In genomic region chr2:109120166-109120565, GRCh38 we compare ENCODE assay signal across 23 cellular contexts.
"Had no signal": no experiment of that assay in that cellular context is flagged by ENCODE, and none has a peak within 500 bp of the region (broad histone marks: within the 10 kb centered on the region; RNA-seq: fewer than 3 reads in every experiment).

No MANE protein-coding gene starts in this region.

- H3K9ac ChIP-seq: parathyroid adenoma had no signal

- H3K27ac ChIP-seq: coronary artery, esophagus squamous epithelium, heart right ventricle, parathyroid adenoma, suprapubic skin, transverse colon had no signal

- H3K9me3 ChIP-seq: esophagus squamous epithelium, mucosa of descending colon, suprapubic skin, transverse colon had no signal

- H3K4me3 ChIP-seq: coronary artery, esophagus squamous epithelium, heart right ventricle, lung, mucosa of descending colon, smooth muscle cell, suprapubic skin, transverse colon had no signal

- H3K4me1 ChIP-seq: parathyroid adenoma, suprapubic skin, transverse colon had no signal

- H3K4me2 ChIP-seq: smooth muscle cell had no signal

- H3K27me3 ChIP-seq: transverse colon had no signal

- H2AFZ ChIP-seq: parathyroid adenoma had no signal

- H3K79me2 ChIP-seq: parathyroid adenoma had no signal

- H3K36me3 ChIP-seq: esophagus squamous epithelium, heart right ventricle, suprapubic skin, transverse colon had no signal

- DNase-seq: effector memory CD8-positive, alpha-beta T cell; erythroblast; esophagus squamous epithelium; foreskin melanocyte; glutamatergic neuron; heart right ventricle; hippocampal formation; kidney glomerular epithelial cell; left colon; mucosa of descending colon; naive B cell; stimulated activated CD4-positive, alpha-beta T cell treated with anti-CD3 and anti-CD28 coated beads, Interleukin-12 subunit alpha, Interleukin-12 subunit beta, amount 100 ng/mL, for 4 hours; stimulated activated CD4-positive, alpha-beta T cell treated with anti-CD3 and anti-CD28 coated beads, Interleukin-1b, Interleukin-23, amount 100 ng/mL, for 48 hours; stimulated activated CD4-positive, alpha-beta T cell treated with anti-CD3 and anti-CD28 coated beads, Interleukin-4, amount 100 ng/mL, for 1 hour; stimulated activated CD8-positive, alpha-beta memory T cell treated with anti-CD3 and anti-CD28 coated beads, Interleukin-4, amount 100 ng/mL, for 48 hours; stimulated activated naive CD4-positive, alpha-beta T cell; stimulated activated naive CD8-positive, alpha-beta T cell treated with anti-CD3 and anti-CD28 coated beads, Interleukin-15, amount 100 ng/mL, for 72 hours; transverse colon had no signal
